12 cellular contexts compared by ENCODE assay signal in genomic region chr2:6077585-6077984, GRCh38.
"Had no signal": no experiment of that assay in that cellular context is flagged by ENCODE, and none has a peak within 500 bp of the region (broad histone marks: within the 10 kb centered on the region; RNA-seq: fewer than 3 reads in every experiment).

No MANE protein-coding gene starts in this region.

- H3K4me1 ChIP-seq: parathyroid adenoma had no signal

- H3K27ac ChIP-seq: parathyroid adenoma, upper lobe of left lung had no signal

- H3K36me3 ChIP-seq: upper lobe of left lung had no signal

- DNase-seq: activated CD4-positive, alpha-beta memory T cell treated with anti-CD3 and anti-CD28 coated beads for 36 hours; activated effector memory CD4-positive, alpha-beta T cell treated with anti-CD3 and anti-CD28 coated beads, Interleukin-2, amount 50 U/mL, for 16 hours; activated T-cell treated with anti-CD3 and anti-CD28 coated beads, Interleukin-2, amount 50 U/mL, for 4 hours; amygdala; cerebellar nuclear complex; dermis blood vessel endothelial cell; erythroblast; retina; stimulated activated CD4-positive, alpha-beta T cell treated with anti-CD3 and anti-CD28 coated beads, Interleukin-15, amount 100 ng/mL, for 24 hours; stimulated activated CD4-positive, alpha-beta T cell treated with anti-CD3 and anti-CD28 coated beads, Interleukin-4, amount 100 ng/mL, for 24 hours; upper lobe of left lung had no signal

- H3K27me3 ChIP-seq: upper lobe of left lung had no signal

- H3K9me3 ChIP-seq: upper lobe of left lung had no signal

- H3K4me3 ChIP-seq: upper lobe of left lung had no signal

- ATAC-seq: activated T-cell treated with anti-CD3 and anti-CD28 coated beads, Interleukin-2, amount 50 U/mL, for 4 hours had no signal
